Comparison of ENCODE assay signal across 1 cellular context in genomic region chr17:73131993-73132595, GRCh38.
TF ChIP-seq lines count a peak whose summit lies in the region.

No MANE protein-coding gene starts in this region.

TF ChIP-seq in H1, 55 proteins besides CTCF, POLR2A, EP300 and RAD21:
- TF ChIP-seq NANOG (IDR thresholded peaks at IDR 0.05; ENCODE audit: insufficient read depth, low read depth, low read length, poor library complexity, severe bottlenecking), result peak; percentile 84
- no peak for TF ChIP-seq ATF3 (IDR thresholded peaks at IDR 0.05; ENCODE audit: insufficient read depth, low read depth, low read length)
- no peak for TF ChIP-seq CTBP2 (IDR thresholded peaks at IDR 0.05; ENCODE audit: borderline replicate concordance, insufficient read depth, insufficient read length, low read length)
- TF ChIP-seq SP1 (IDR thresholded peaks at IDR 0.05; ENCODE audit: low read depth, low read length), result 0 out of 2 replicates have a peak, but pooled peaks have one; percentile 63
